ENCODE assay signal across 10 cellular contexts in the genomic region with DNA sequence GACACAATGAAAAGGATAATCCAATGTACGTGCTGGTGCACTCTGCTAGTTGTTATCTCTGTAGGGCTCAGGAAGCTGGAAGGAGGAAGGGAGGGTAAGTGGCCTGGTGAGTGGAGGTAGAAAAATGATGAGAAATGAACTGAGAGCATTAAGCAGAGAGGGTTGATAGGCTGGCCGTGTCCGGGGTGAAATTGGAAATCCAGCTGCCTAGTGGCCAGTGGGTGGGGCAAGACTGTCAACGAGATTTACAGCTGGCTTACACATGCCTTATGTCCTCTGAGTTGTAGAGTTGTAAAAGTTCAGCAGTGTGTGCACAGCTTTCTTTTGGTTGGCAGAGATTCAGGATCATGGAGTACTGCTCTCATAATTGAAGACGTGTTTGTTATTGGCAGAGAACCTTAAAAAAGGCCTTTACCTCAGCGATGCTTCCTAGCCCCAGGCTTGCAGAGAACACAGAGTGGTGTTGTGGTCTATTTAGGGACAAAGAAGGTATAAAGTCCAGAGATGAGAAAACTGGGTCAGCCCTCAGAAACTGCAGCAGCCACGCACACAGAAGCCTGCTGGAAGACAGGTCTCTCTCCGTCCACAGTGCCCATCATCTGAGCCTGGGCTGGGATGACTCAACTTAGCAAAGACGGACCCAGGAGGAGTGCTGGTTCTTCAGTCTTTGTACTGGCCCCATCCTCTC.
DNase-seq lines count a peak whose midpoint lies in the region; ATAC-seq, FAIRE-seq and TF ChIP-seq lines count a peak whose summit lies in the region.
"Had no signal": no experiment of that assay in that cellular context is flagged by ENCODE, and none has a peak within 500 bp of the region (broad histone marks: within the 10 kb centered on the region; RNA-seq: fewer than 3 reads in every experiment).

No MANE protein-coding gene starts in this region.

- H3K4me2 ChIP-seq in Karpas-422 (ENCODE audit: low read depth, low read length, poor library complexity, severe bottlenecking), result no peak overlapping the region

- peak overlapping the region; percentile 81 to 96 (median 90) for H3K27ac ChIP-seq in esophagus muscularis mucosa (replicated peaks in 1 of 4)
- peak overlapping the region in 1 of 4 donors; percentile 22 for H3K27ac ChIP-seq in pancreas
- no peak overlapping the region for H3K27ac ChIP-seq in Karpas-422 (ENCODE audit: low read length)

- no peaks in the 10 kb centered on the region for H3K36me3 ChIP-seq in BJ (ENCODE audit: control insufficient read depth, insufficient read depth, low read length)
- H3K36me3 ChIP-seq in esophagus muscularis mucosa, result peaks cover 0 to 10% (median 4%) of the 10 kb centered on the region in 4 donors
- no peaks in the 10 kb centered on the region for H3K36me3 ChIP-seq in pancreas
- no peaks in the 10 kb centered on the region for H3K36me3 ChIP-seq in Karpas-422 (ENCODE audit: insufficient read depth, low read length)

- CTCF ChIA-PET in BJ (lab: Yijun Ruan, JAX), result no interaction called here

- intact Hi-C loops in esophagus muscularis mucosa (cut with DNase I), result no loop called here
- intact Hi-C loops in pancreas (cut with DNase I), result no loop called here

- H3K9me3 ChIP-seq in esophagus muscularis mucosa, result no peaks in the 10 kb centered on the region
- no peaks in the 10 kb centered on the region for H3K9me3 ChIP-seq in pancreas
- H3K9me3 ChIP-seq in Karpas-422 (ENCODE audit: low read length), result no peaks in the 10 kb centered on the region

- no peaks in the 10 kb centered on the region for H4K20me1 ChIP-seq in Karpas-422 (ENCODE audit: insufficient read depth, low read depth, low read length)

- H3K9ac ChIP-seq in Karpas-422 (ENCODE audit: low read length), result no peak overlapping the region

- POLR2A ChIA-PET in BJ (lab: Charles Lee), result no interaction called here

- H3K27me3 ChIP-seq in BJ (ENCODE audit: control insufficient read depth, insufficient read depth, low read length), result no peaks in the 10 kb centered on the region
- no peaks in the 10 kb centered on the region for H3K27me3 ChIP-seq in esophagus muscularis mucosa
- H3K27me3 ChIP-seq in pancreas, result no peaks in the 10 kb centered on the region
- 0 out of 2 replicates have a peak, but pooled peaks cover 5% of the 10 kb centered on the region for H3K27me3 ChIP-seq in Karpas-422 (ENCODE audit: low read length)

- no peaks in the 10 kb centered on the region for H3K9me2 ChIP-seq in Karpas-422 (replicated peaks; ENCODE audit: insufficient read depth, low read length)

- ATAC-seq in pancreas (peak; percentile 48 to 79 (median 66)), GM18873 (IDR thresholded peaks at IDR 0.05; ENCODE audit: low FRiP score, unreplicated experiment) (no peak)

- TF ChIP-seq POLR2A in esophagus muscularis mucosa (IDR thresholded peaks at IDR 0.05; ENCODE audit: low read depth), result no peak

- DNase-seq in BJ (ENCODE audit: low read depth) (peak; percentile 90), NCI-H82 treated with DMSO at 0.1 percent for 48 hours (lab: John Stamatoyannopoulos, UW; ENCODE audit: unreplicated experiment) (peak; percentile 82), esophagus muscularis mucosa (ENCODE audit: extremely low spot score) (peak; percentile 95), pancreas (peak in 2 of 6 donors; percentile 19 to 39), T-helper 1 cell (no peak), Karpas-422 (no peak), GOT3 (lab: John Stamatoyannopoulos, UW) (no peak)
- DNase-seq: endodermal cell, GF-D8 had no signal

- WGBS in esophagus muscularis mucosa, result 20% methylated on average over 9 of the region's 9 CpGs
- 62 to 64% methylated on average over 9 of the region's 9 CpGs for WGBS in pancreas, 2 donors

- no peak for TF ChIP-seq CTCF in BJ (IDR thresholded peaks at IDR 0.05; ENCODE audit: insufficient read depth, low read depth, low read length)
- no peak for TF ChIP-seq CTCF in esophagus muscularis mucosa (IDR thresholded peaks at IDR 0.05)
- no peak for TF ChIP-seq CTCF in pancreas (IDR thresholded peaks at IDR 0.05)

- no peak overlapping the region for H2AFZ ChIP-seq in Karpas-422 (ENCODE audit: low read length)

- no peaks in the 10 kb centered on the region for H3K79me2 ChIP-seq in Karpas-422 (ENCODE audit: low read length)

- peak; percentile 86 for TF ChIP-seq EP300 in esophagus muscularis mucosa (IDR thresholded peaks at IDR 0.05)

- no peak overlapping the region for H3K4me3 ChIP-seq in BJ (ENCODE audit: low read depth, low read length)
- H3K4me3 ChIP-seq in esophagus muscularis mucosa, result peak overlapping the region in 2 of 4 donors; percentile 3 to 6
- H3K4me3 ChIP-seq in pancreas, result no peak overlapping the region
- no peak overlapping the region for H3K4me3 ChIP-seq in Karpas-422 (ENCODE audit: low read length)

- peak; percentile 89 for FAIRE-seq in pancreas (lab: Jason Lieb, UNC)

- H3K4me1 ChIP-seq in esophagus muscularis mucosa (peaks cover 65 to 73% (median 70%) of the 10 kb centered on the region in 4 donors), pancreas (peaks cover 0 to 2% (median 0%) of the 10 kb centered on the region in 3 donors), Karpas-422 (ENCODE audit: low read length) (no peaks in the 10 kb centered on the region)

Comparison
In these comparisons a context has a peak if more than half of its experiments do, and no peak if none do; other contexts are left out.
1. DNase-seq: peak in BJ (single experiment), NCI-H82 treated with DMSO at 0.1 percent for 48 hours (single experiment) and esophagus muscularis mucosa (single experiment); none in T-helper 1 cell (0 of 5), Karpas-422 (single experiment) and GOT3 (single experiment).